In genomic region chr2:5689790-5690189, GRCh38 we compare ENCODE assay signal across 25 cellular contexts. TPM values are rescaled to one million over a fixed set of nuclear protein-coding genes. Genes with fewer than 3 reads are reported as not detected.
DNase-seq lines count a peak whose midpoint lies in the region; ATAC-seq and TF ChIP-seq lines count a peak whose summit lies in the region.
"Had no signal": no experiment of that assay in that cellular context is flagged by ENCODE, and none has a peak within 500 bp of the region (broad histone marks: within the 10 kb centered on the region; RNA-seq: fewer than 3 reads in every experiment).

No MANE protein-coding gene starts in this region.

- peak overlapping the region; percentile 90 for H3K9ac ChIP-seq in skeletal muscle satellite cell (ENCODE audit: low read depth, low read length)

- H3K9me3 ChIP-seq in mesodermal cell (ENCODE audit: control insufficient read depth, low read length) (no peaks in the 10 kb centered on the region), skeletal muscle satellite cell (replicated peaks; ENCODE audit: low read length) (no peaks in the 10 kb centered on the region)
- H3K9me3 ChIP-seq: A549, psoas muscle, uterus had no signal

- H3K4me1 ChIP-seq in mesodermal cell (ENCODE audit: control insufficient read depth, insufficient read depth, low read length, poor library complexity, severe bottlenecking) (no peaks in the 10 kb centered on the region), skeletal muscle satellite cell (ENCODE audit: control insufficient read depth, insufficient read depth, low read length) (no peaks in the 10 kb centered on the region)
- H3K4me1 ChIP-seq: A549 had no signal

- ATAC-seq in GM19395 (IDR thresholded peaks at IDR 0.05; ENCODE audit: unreplicated experiment), result no peak
- ATAC-seq: A549; naive thymus-derived CD8-positive, alpha-beta T cell; psoas muscle had no signal

- H3K4me2 ChIP-seq in skeletal muscle satellite cell (ENCODE audit: low read length), result peak overlapping the region; percentile 95
- H3K4me2 ChIP-seq: A549 had no signal

- no peak for TF ChIP-seq CTCF in brain microvascular endothelial cell (IDR thresholded peaks at IDR 0.05; ENCODE audit: low read depth, low read length, missing control alignments)

- peak overlapping the region; percentile 75 for H3K4me3 ChIP-seq in brain microvascular endothelial cell (ENCODE audit: low read depth, low read length)
- H3K4me3 ChIP-seq in mesodermal cell (ENCODE audit: extremely low read depth, insufficient read depth, low read length, poor library complexity, severe bottlenecking), result peak overlapping the region; percentile 89
- H3K4me3 ChIP-seq in skeletal muscle satellite cell (ENCODE audit: low read length), result no peak overlapping the region
- H3K4me3 ChIP-seq: A549, lung, psoas muscle, uterus had no signal

- H3K36me3 ChIP-seq in brain microvascular endothelial cell (replicated peaks), result no peaks in the 10 kb centered on the region
- H3K36me3 ChIP-seq in mesodermal cell (ENCODE audit: control insufficient read depth, insufficient read depth, low read length), result no peaks in the 10 kb centered on the region
- no peaks in the 10 kb centered on the region for H3K36me3 ChIP-seq in skeletal muscle satellite cell (ENCODE audit: insufficient read depth, low read length)
- H3K36me3 ChIP-seq: uterus had no signal

- no peaks in the 10 kb centered on the region for H3K27me3 ChIP-seq in brain microvascular endothelial cell (replicated peaks)
- H3K27me3 ChIP-seq in skeletal muscle satellite cell (ENCODE audit: control insufficient read depth, insufficient read depth, low read length), result no peaks in the 10 kb centered on the region

- WGBS in mesodermal cell (ENCODE audit: insufficient coverage in 2 of 2), 2 experiments, result 65 to 67% methylated on average over 6 of the region's 8 CpGs

- peak overlapping the region; percentile 4 for H3K27ac ChIP-seq in brain microvascular endothelial cell
- peak overlapping the region; percentile 91 for H3K27ac ChIP-seq in mesodermal cell (ENCODE audit: low read depth, low read length, severe bottlenecking)
- H3K27ac ChIP-seq: A549, C4-2B, psoas muscle, RWPE1, uterus had no signal

- in situ Hi-C loops in brain microvascular endothelial cell (cut with HindIII; ENCODE audit: low pct_ligation_motif_present, low sequenced_read_pairs), result no loop called here

- DNase-seq in NCI-H82 (lab: John Stamatoyannopoulos, UW) (peak; percentile 54), NCI-H82 treated with DMSO at 0.1 percent for 48 hours (lab: John Stamatoyannopoulos, UW; ENCODE audit: unreplicated experiment) (no peak), brain microvascular endothelial cell (no peak), GF-D8 (lab: John Stamatoyannopoulos, UW) (no peak)
- DNase-seq in activated effector memory CD4-positive, alpha-beta T cell treated with anti-CD3 and anti-CD28 coated beads, Interleukin-2, amount 50 U/mL, for 16 hours, result no peak
- DNase-seq: activated CD4-positive, alpha-beta T cell treated with anti-CD3 and anti-CD28 coated beads, Interleukin-2, amount 10 ng/mL, durations not matched to agents 24 days and 14 days; effector CD4-positive, alpha-beta T cell; immature natural killer cell; naive thymus-derived CD8-positive, alpha-beta T cell; NCI-H1694; NCI-H446; psoas muscle; stimulated activated CD4-positive, alpha-beta T cell treated with anti-CD3 and anti-CD28 coated beads, Interleukin-12 subunit alpha, Interleukin-12 subunit beta, amount 100 ng/mL, for 4 hours; stimulated activated CD8-positive, alpha-beta memory T cell treated with anti-CD3 and anti-CD28 coated beads, Interleukin-4, amount 100 ng/mL, for 48 hours; SW 1271; uterus had no signal

RNA-seq across cellular contexts. Expression of gene SOX11, which starts 2.4 kb away (rescaled TPM):
- 30.1 TPM for polyA plus RNA-seq in mesodermal cell (2013, experiment 1 of 2)
- polyA plus RNA-seq in mesodermal cell (2013, experiment 2 of 2), result 24.3 TPM
- total RNA-seq in skeletal muscle satellite cell (2012; rRNA removed), result 0.25 and 4.2 TPM in 2 replicates
- total RNA-seq: activated CD4-positive, alpha-beta T cell treated with anti-CD3 and anti-CD28 coated beads, Interleukin-2, amount 10 ng/mL, durations not matched to agents 24 days and 14 days; activated T-helper 2 cell treated with anti-CD3 and anti-CD28 coated beads, Interferon-gamma antibody, Interleukin-2, Interleukin-4, amounts not matched to agents 10 μg/mL and 5 μg/mL and 100 μg/mL, durations not matched to agents 14 hours and 24 hours and 36 hours; naive thymus-derived CD8-positive, alpha-beta T cell had no signal
- polyA plus RNA-seq: A549; adipose tissue; immature natural killer cell; naive thymus-derived CD8-positive, alpha-beta T cell had no signal
